23 cellular contexts compared by ENCODE assay signal in genomic region chr2:174049895-174050294, GRCh38.
"Had no signal": no experiment of that assay in that cellular context is flagged by ENCODE, and none has a peak within 500 bp of the region (broad histone marks: within the 10 kb centered on the region; RNA-seq: fewer than 3 reads in every experiment).

No MANE protein-coding gene starts in this region.

- H3K27ac ChIP-seq: coronary artery, dorsolateral prefrontal cortex, esophagus muscularis mucosa, foreskin keratinocyte, gastrocnemius medialis, heart right ventricle, lower lobe of right lung had no signal

- H3K4me3 ChIP-seq: coronary artery, dorsolateral prefrontal cortex, esophagus muscularis mucosa, gastrocnemius medialis, heart right ventricle, lower lobe of right lung had no signal

- H3K27me3 ChIP-seq: dorsolateral prefrontal cortex, esophagus muscularis mucosa, foreskin keratinocyte, gastrocnemius medialis, heart right ventricle had no signal

- H3K36me3 ChIP-seq: esophagus muscularis mucosa, gastrocnemius medialis, heart right ventricle, lower lobe of right lung had no signal

- H3K4me1 ChIP-seq: gastrocnemius medialis had no signal

- H3K9me3 Mint-ChIP-seq: effector memory CD8-positive, alpha-beta T cell had no signal

- FAIRE-seq: colon, endothelial cell of umbilical vein, islet of Langerhans, keratinocyte had no signal

- ATAC-seq: effector memory CD8-positive, alpha-beta T cell; foreskin keratinocyte; gastrocnemius medialis; heart right ventricle; left colon; left lobe of liver; left ventricle myocardium superior; lower lobe of right lung had no signal

- H3K27ac Mint-ChIP-seq: effector memory CD8-positive, alpha-beta T cell had no signal

- H3K4me3 Mint-ChIP-seq: effector memory CD8-positive, alpha-beta T cell had no signal

- H3K9me3 ChIP-seq: esophagus muscularis mucosa, gastrocnemius medialis, heart right ventricle, lower lobe of right lung had no signal

- DNase-seq: dermis blood vessel endothelial cell; dorsolateral prefrontal cortex; effector CD8-positive, alpha-beta T cell; effector memory CD8-positive, alpha-beta T cell; foreskin keratinocyte; gastrocnemius medialis; glutamatergic neuron; head of caudate nucleus; heart right ventricle; hippocampal formation; kidney glomerular epithelial cell; left colon; left ventricle myocardium superior; lower lobe of right lung; mesenchymal stem cell; midbrain had no signal
